In the genomic region with DNA sequence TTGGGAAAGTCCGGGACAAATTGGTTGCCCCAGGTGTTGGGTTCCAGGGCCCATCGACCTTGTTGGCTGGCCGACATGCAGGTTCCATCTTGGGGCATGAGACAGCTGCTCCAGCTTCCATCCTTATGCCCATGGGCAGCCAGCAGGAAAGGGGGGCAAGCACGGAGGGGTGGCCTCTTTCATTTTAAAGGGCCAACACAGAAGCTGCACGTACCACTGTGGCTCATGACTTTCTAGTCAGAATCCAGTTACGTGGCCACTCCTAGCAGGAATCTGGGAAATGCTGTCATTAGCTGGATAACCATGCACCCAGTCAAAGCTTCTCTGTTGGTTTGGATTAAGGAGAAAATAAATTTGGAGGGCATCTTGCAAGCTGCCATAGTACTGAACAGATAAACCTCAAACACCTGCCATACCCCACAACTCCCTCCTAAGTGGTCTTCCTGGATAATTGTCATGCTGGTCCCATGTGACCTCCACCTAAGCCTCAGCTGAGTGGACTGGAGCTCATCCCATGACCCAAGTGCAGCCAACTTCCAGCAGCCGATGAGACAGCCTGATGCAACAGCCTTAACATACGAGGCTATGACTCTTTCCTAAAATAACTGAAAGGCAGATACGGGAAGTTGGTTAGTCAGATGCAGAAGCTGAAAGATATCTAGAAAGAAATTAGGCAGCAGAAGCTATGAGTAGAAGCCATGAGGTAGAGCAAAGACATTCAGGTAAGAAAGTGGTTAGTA, we compare ENCODE assay signal across 8 cellular contexts. TPM values are rescaled to one million over a fixed set of nuclear protein-coding genes. Genes with fewer than 3 reads are reported as not detected.
A peak's percentile ranks its signal among the peaks of the same experiment; 100 is the strongest.
DNase-seq lines count a peak whose midpoint lies in the region; ATAC-seq, FAIRE-seq and TF ChIP-seq lines count a peak whose summit lies in the region.

No MANE protein-coding gene starts in this region.

- in situ Hi-C loops in GM12878 (cut with MboI) = no loop called here

- H3K27me3 Mint-ChIP-seq in activated naive CD4-positive, alpha-beta T cell treated with anti-CD3 and anti-CD28 coated beads for 36 hours (ENCODE audit: low read depth) = peaks cover 2% of the 10 kb centered on the region
- peaks cover 0 to 5% (median 0%) of the 10 kb centered on the region in 5 donors for H3K27me3 Mint-ChIP-seq in naive thymus-derived CD8-positive, alpha-beta T cell

- H4K20me1 ChIP-seq in GM12878 (ENCODE audit: control insufficient read depth, insufficient read depth) = no peaks in the 10 kb centered on the region

- ATAC-seq in HG03558 (IDR thresholded peaks at IDR 0.05; ENCODE audit: extremely low read depth, unreplicated experiment) (peak; percentile 63), GM12878 (peak; percentile 59), GM21528 (IDR thresholded peaks at IDR 0.05; ENCODE audit: low FRiP score, unreplicated experiment) (no peak), HG03196 (IDR thresholded peaks at IDR 0.05; ENCODE audit: unreplicated experiment) (no peak)
- ATAC-seq in naive thymus-derived CD8-positive, alpha-beta T cell = no peak

- H3K9me3 Mint-ChIP-seq in activated naive CD4-positive, alpha-beta T cell treated with anti-CD3 and anti-CD28 coated beads for 36 hours = peaks cover 5% of the 10 kb centered on the region
- peaks cover 0 to 12% (median 3%) of the 10 kb centered on the region in 9 donors for H3K9me3 Mint-ChIP-seq in naive thymus-derived CD8-positive, alpha-beta T cell

- WGBS in GM12878 (ENCODE audit: insufficient coverage, insufficient replicate concordance, low lambda C conversion rate, missing lambda C conversion rate) = 47% methylated on average over 9 of the region's 9 CpGs

- SMC1A ChIA-PET in GM12878 (lab: Charles Lee; ENCODE audit: uncharacterized antibody, unreplicated experiment) = interaction anchor here (0.8 to 1.6 kb wide), 5 partner anchors 10 to 489 kb away, joined by 3 to 4 read pairs (median 3); no protein-coding TSS in a partner anchor

- peak; percentile 74 for FAIRE-seq in GM12878 (lab: Jason Lieb, UNC)

- H3K36me3 Mint-ChIP-seq in activated naive CD4-positive, alpha-beta T cell treated with anti-CD3 and anti-CD28 coated beads for 36 hours (ENCODE audit: low read depth) = peaks cover 3% of the 10 kb centered on the region
- H3K36me3 Mint-ChIP-seq in naive thymus-derived CD8-positive, alpha-beta T cell = peaks cover 0 to 5% (median 2%) of the 10 kb centered on the region in 3 donors

- H3K4me1 Mint-ChIP-seq in activated naive CD4-positive, alpha-beta T cell treated with anti-CD3 and anti-CD28 coated beads for 36 hours (ENCODE audit: low read depth) = peaks cover 12% of the 10 kb centered on the region
- peaks cover 0 to 4% (median 0%) of the 10 kb centered on the region in 4 donors for H3K4me1 Mint-ChIP-seq in naive thymus-derived CD8-positive, alpha-beta T cell

- peak; percentile 26; the same call in 1 of the 2 replicates for TF ChIP-seq POLR2A in GM12878 (IDR thresholded peaks at IDR 0.05; ENCODE audit: low read depth, low read length)

- H3K9me3 ChIP-seq in GM12878 (replicated peaks; ENCODE audit: control insufficient read depth, insufficient read depth, low read length) = peaks cover 3% of the 10 kb centered on the region; the same call in 2 of the 3 replicates

- H3K4me3 Mint-ChIP-seq in activated naive CD4-positive, alpha-beta T cell treated with anti-CD3 and anti-CD28 coated beads for 36 hours = no peak overlapping the region
- no peak overlapping the region for H3K4me3 Mint-ChIP-seq in naive thymus-derived CD8-positive, alpha-beta T cell

- peak overlapping the region; percentile 60 for H3K27ac Mint-ChIP-seq in activated naive CD4-positive, alpha-beta T cell treated with anti-CD3 and anti-CD28 coated beads for 36 hours
- no peak overlapping the region for H3K27ac Mint-ChIP-seq in naive thymus-derived CD8-positive, alpha-beta T cell

- BruUV-seq in GM12878 (replicated peaks; lab: Mats Ljungman, UMichigan) = no TSS peak

- H3K79me2 ChIP-seq in GM12878 (ENCODE audit: control insufficient read depth, insufficient read depth, low read length) = no peaks in the 10 kb centered on the region

- no peaks in the 10 kb centered on the region for H3K27me3 ChIP-seq in GM12878 (replicated peaks in 1 of 2; ENCODE audit: control insufficient read depth in 2 of 2, insufficient read depth in 2 of 2, low read length in 1 of 2)

- H3K9ac ChIP-seq in GM12878 (ENCODE audit: control insufficient read depth, insufficient read depth, low read length) = no peak overlapping the region

- intact Hi-C loops in activated naive CD4-positive, alpha-beta T cell treated with anti-CD3 and anti-CD28 coated beads for 36 hours (cut with micrococcal nuclease) = loop anchor here (1.0 to 5.0 kb wide), 2 partner anchors 23 to 51 kb away; no protein-coding TSS in a partner anchor
- intact Hi-C loops in GM12878 (cut with micrococcal nuclease; ENCODE audit: unreplicated experiment) = no loop called here

- POLR2A ChIA-PET in GM12878 (lab: Charles Lee) = no interaction called here
- POLR2A ChIA-PET in naive thymus-derived CD8-positive, alpha-beta T cell (lab: Charles Lee) = no interaction called here

- no peak overlapping the region for H3K4me3 ChIP-seq in GM12878

- H3K36me3 ChIP-seq in GM12878 (ENCODE audit: control insufficient read depth in 2 of 2, insufficient read depth in 2 of 2, low read length in 1 of 2) = no peaks in the 10 kb centered on the region

- peak overlapping the region; percentile 13 for H2AFZ ChIP-seq in GM12878 (ENCODE audit: control insufficient read depth, low read depth, low read length)

- peak overlapping the region; percentile 64 for H3K27ac ChIP-seq in GM12878 (ENCODE audit: control insufficient read depth, insufficient read depth)

- TF ChIP-seq EP300 in GM12878 (IDR thresholded peaks at IDR 0.05; ENCODE audit: borderline replicate concordance in 1 of 2, control insufficient read depth in 1 of 2, low read depth in 2 of 2, low read length in 2 of 2) = no peak

- TF ChIP-seq RAD21 in GM12878 (IDR thresholded peaks at IDR 0.05; ENCODE audit: insufficient read depth, low read depth, low read length) = no peak

- H3K4me2 ChIP-seq in GM12878 (ENCODE audit: control insufficient read depth, insufficient read depth) = peak overlapping the region; percentile 17

- peak; percentile 58 for DNase-seq in activated naive CD4-positive, alpha-beta T cell treated with anti-CD3 and anti-CD28 coated beads for 36 hours
- DNase-seq in activated naive CD4-positive, alpha-beta T cell (lab: John Stamatoyannopoulos, UW) = no peak
- no peak for DNase-seq in GM12878 (ENCODE audit: low read depth, low spot score)
- peak; percentile 34 for DNase-seq in putamen (ENCODE audit: low spot score)
- no peak for DNase-seq in naive thymus-derived CD8-positive, alpha-beta T cell

- peaks cover 33% of the 10 kb centered on the region for H3K4me1 ChIP-seq in GM12878 (ENCODE audit: control insufficient read depth, insufficient read depth, low read length)

- CTCF ChIA-PET in activated naive CD4-positive, alpha-beta T cell treated with anti-CD3 and anti-CD28 coated beads for 36 hours (lab: Charles Lee) = no interaction called here
- CTCF ChIA-PET in GM12878 (lab: Yijun Ruan, JAX) = interaction anchor here (0.6 to 2.3 kb wide), 5 partner anchors 34 to 1782 kb away, joined by 3 to 13 read pairs (median 3); no protein-coding TSS in a partner anchor

- RAD21 ChIA-PET in GM12878 (lab: Charles Lee; ENCODE audit: unreplicated experiment) = interaction anchor here (1.0 kb wide), 1 partner anchor 9 kb away, joined by 3 read pairs; no protein-coding TSS in a partner anchor

- TF ChIP-seq CTCF in GM12878 (IDR thresholded peaks at IDR 0.05 in 2 of 3, conservative IDR thresholded peaks at IDR 0.05 in 1 of 3; ENCODE audit: control insufficient read depth in 2 of 3, extremely low read depth in 1 of 3, insufficient read depth in 1 of 3, low read depth in 3 of 3, low read length in 3 of 3) = no peak

RNA-seq across cellular contexts. Expression of a gene that starts 21.4 kb away (rescaled TPM):
- 1 to 10 TPM; 6.8 to 6.9 TPM for total RNA-seq in activated naive CD4-positive, alpha-beta T cell treated with anti-CD3 and anti-CD28 coated beads for 36 hours
- 50.8 and 52.0 TPM in 2 replicates for total RNA-seq in GM12878 (2013; cell fraction: nucleolus; rRNA removed)
- 140 and 149 TPM in 2 replicates for total RNA-seq in GM12878 (2014; rRNA removed)
- total RNA-seq in GM12878 (2014; rRNA removed; fragmentation: Illumina TruSeq; extraction: Trizol) = 95.2 and 96.2 TPM in 2 replicates
- total RNA-seq in GM12878 (2021) = 114 and 116 TPM in 2 replicates
- polyA plus RNA-seq in GM12878 (2011; ENCODE audit: low read depth) = 78.4 TPM
- 19.7 and 23.7 TPM in 2 replicates for polyA plus RNA-seq in GM12878 (2011; rRNA removed)
- 18.6 and 22.3 TPM in 2 replicates for polyA plus RNA-seq in GM12878 (2011; cell fraction: cytosol; rRNA removed)
- polyA plus RNA-seq in GM12878 (2011; cell fraction: nucleus; rRNA removed) = 30.2 and 33.1 TPM in 2 replicates
- polyA plus RNA-seq in GM12878 (2012) = 92.4 and 94.8 TPM in 2 replicates
- 141 and 143 TPM in 2 replicates for polyA plus RNA-seq in GM12878 (2014; fragmentation: Illumina TruSeq; extraction: Trizol)
- 10 to 100 TPM; 62.5 to 83.7 TPM for polyA plus RNA-seq in GM12878 (2014; fragmentation: Nextera tagmentation; extraction: Ambion mirVana)
- 128 and 141 TPM in 2 replicates for polyA plus RNA-seq in GM12878 (2014; rRNA removed)
- polyA plus RNA-seq in GM12878 (2016; fragmentation: Nextera tagmentation; extraction: Ambion mirVana) = 100 to 1,000 TPM; 242 to 245 TPM
- 27.0 and 41.7 TPM in 2 replicates for polyA minus RNA-seq in GM12878 (2011; rRNA and poly(A)+ RNA removed)
- 6.1 and 7.5 TPM in 2 replicates for polyA minus RNA-seq in GM12878 (2011; cell fraction: cytosol; rRNA and poly(A)+ RNA removed)
- 12.8 and 19.2 TPM in 2 replicates for polyA minus RNA-seq in GM12878 (2011; cell fraction: nucleus; rRNA and poly(A)+ RNA removed)
- under 1 TPM; 0.26 to 0.30 TPM for total RNA-seq in naive thymus-derived CD8-positive, alpha-beta T cell
- under 1 TPM in 2 of 3 donors, not detected in 1; 0.07 to 0.23 TPM for polyA plus RNA-seq in naive thymus-derived CD8-positive, alpha-beta T cell

Comparison
In these comparisons a context has a peak if more than half of its experiments do, and no peak if none do; other contexts are left out.
1. DNase-seq: peak in activated naive CD4-positive, alpha-beta T cell treated with anti-CD3 and anti-CD28 coated beads for 36 hours (single experiment) and putamen (single experiment); none in activated naive CD4-positive, alpha-beta T cell (0 of 4), GM12878 (single experiment) and naive thymus-derived CD8-positive, alpha-beta T cell (0 of 10).
2. ATAC-seq: peak in HG03558 (single experiment) and GM12878 (single experiment); none in GM21528 (single experiment), naive thymus-derived CD8-positive, alpha-beta T cell (0 of 2) and HG03196 (single experiment).
3. RNA of a gene that starts 21.4 kb away (total RNA-seq): 50.8 to 149 TPM in GM12878; 6.8 to 6.9 TPM in activated naive CD4-positive, alpha-beta T cell treated with anti-CD3 and anti-CD28 coated beads for 36 hours and 0.26 to 0.30 TPM in naive thymus-derived CD8-positive, alpha-beta T cell; every median in the first group is over 4 times any median in the second.